Comparison of ENCODE assay signal across 17 cellular contexts in the genomic region with DNA sequence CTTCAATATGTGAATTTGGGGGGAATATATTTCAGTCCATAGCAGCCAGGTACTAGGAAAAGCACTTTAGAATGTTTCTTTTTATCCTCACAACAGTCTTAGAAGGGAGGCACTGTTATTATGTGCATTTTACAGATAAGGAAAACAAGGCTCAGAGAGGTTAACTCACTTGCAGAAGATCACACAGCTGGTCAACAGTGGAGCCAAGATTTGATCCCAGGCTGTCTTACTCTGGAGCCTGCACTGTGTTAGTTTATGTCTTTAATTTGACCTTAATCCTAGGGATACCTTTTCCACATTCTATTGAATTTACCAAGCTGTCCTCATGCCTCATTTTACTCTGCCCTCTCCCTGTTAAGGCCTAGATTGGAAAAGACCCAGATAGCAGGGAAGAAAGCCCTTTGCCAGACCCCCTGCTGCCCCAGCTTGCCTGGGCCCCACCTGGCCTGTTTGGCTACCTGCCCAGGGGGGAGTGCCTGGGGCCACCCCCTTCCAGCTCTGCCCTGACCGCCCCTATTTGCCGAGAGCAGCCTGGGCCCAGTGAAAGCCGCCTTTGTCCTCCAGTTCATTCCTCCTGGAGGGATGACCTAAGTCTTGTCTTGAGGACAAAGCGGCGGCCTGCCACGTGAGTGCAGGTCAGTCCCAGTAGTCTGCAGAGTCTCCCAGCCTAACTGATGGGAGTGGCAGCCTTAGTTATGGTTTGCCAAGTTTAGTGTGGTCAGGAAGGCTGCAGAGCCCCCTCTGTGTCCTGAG.
DNase-seq lines count a peak whose midpoint lies in the region; ATAC-seq and TF ChIP-seq lines count a peak whose summit lies in the region.
"Had no signal": no experiment of that assay in that cellular context is flagged by ENCODE, and none has a peak within 500 bp of the region (broad histone marks: within the 10 kb centered on the region; RNA-seq: fewer than 3 reads in every experiment).

No MANE protein-coding gene starts in this region.

- H3K4me3 Mint-ChIP-seq in MCF 10A (ENCODE audit: unreplicated experiment): no peak overlapping the region
- H3K4me3 Mint-ChIP-seq: activated CD4-positive, alpha-beta memory T cell treated with anti-CD3 and anti-CD28 coated beads, Interleukin-2, amount 10 ng/mL, durations not matched to agents 7 days and 5 days; CD8-positive, alpha-beta T cell; IgD-negative memory B cell; mesothelial cell of epicardium; type B pancreatic cell had no signal

- H3K4me3 ChIP-seq in breast epithelium (no peak overlapping the region), ascending aorta (no peak overlapping the region)

- no peaks in the 10 kb centered on the region for H3K4me1 ChIP-seq in breast epithelium
- H3K4me1 ChIP-seq in ascending aorta: peaks cover 43 to 89% of the 10 kb centered on the region in 2 donors

- H3K27me3 ChIP-seq in breast epithelium (no peaks in the 10 kb centered on the region), ascending aorta (no peaks in the 10 kb centered on the region)

- POLR2A ChIA-PET in MCF 10A (lab: Yijun Ruan, JAX): no interaction called here

- no peaks in the 10 kb centered on the region for H3K9me3 ChIP-seq in breast epithelium
- H3K9me3 ChIP-seq in ascending aorta: no peaks in the 10 kb centered on the region

- no peaks in the 10 kb centered on the region for H3K27me3 Mint-ChIP-seq in MCF 10A (ENCODE audit: insufficient read depth, unreplicated experiment)
- H3K27me3 Mint-ChIP-seq: activated CD4-positive, alpha-beta memory T cell treated with anti-CD3 and anti-CD28 coated beads, Interleukin-2, amount 10 ng/mL, durations not matched to agents 7 days and 5 days; type B pancreatic cell had no signal

- no TSS peak for BruUV-seq in MCF 10A (replicated peaks; lab: Mats Ljungman, UMichigan)

- no peak for TF ChIP-seq POLR2A in breast epithelium (IDR thresholded peaks at IDR 0.05)

- CTCF ChIA-PET in MCF 10A (lab: Yijun Ruan, JAX): interaction anchor here (0.6 kb wide), 2 partner anchors 25 to 114 kb away, joined by 3 read pairs; no protein-coding TSS in a partner anchor

- intact Hi-C loops in breast epithelium (cut with DNase I; ENCODE audit: low total_unique reads) (no loop called here), MCF 10A (cut with micrococcal nuclease) (no loop called here), ascending aorta (cut with DNase I) (loop anchor here (5.0 kb wide), 1 partner anchor 89 kb away; no protein-coding TSS in a partner anchor)

- H3K36me3 ChIP-seq in breast epithelium (no peaks in the 10 kb centered on the region), ascending aorta (peaks cover 0 to 7% of the 10 kb centered on the region in 2 donors)

- no peak overlapping the region for H3K27ac Mint-ChIP-seq in MCF 10A (ENCODE audit: low read depth, unreplicated experiment)
- H3K27ac Mint-ChIP-seq: activated CD4-positive, alpha-beta memory T cell treated with anti-CD3 and anti-CD28 coated beads, Interleukin-2, amount 10 ng/mL, durations not matched to agents 7 days and 5 days; CD8-positive, alpha-beta T cell; mesothelial cell of epicardium; type B pancreatic cell had no signal

- peaks cover 31% of the 10 kb centered on the region for H3K36me3 Mint-ChIP-seq in MCF 10A (ENCODE audit: insufficient read depth, unreplicated experiment)
- H3K36me3 Mint-ChIP-seq: CD8-positive, alpha-beta T cell; mesothelial cell of epicardium; type B pancreatic cell had no signal

- H3K4me1 Mint-ChIP-seq in MCF 10A (ENCODE audit: insufficient read depth, unreplicated experiment): no peaks in the 10 kb centered on the region
- H3K4me1 Mint-ChIP-seq: mesothelial cell of epicardium had no signal

- TF ChIP-seq CTCF in breast epithelium (IDR thresholded peaks at IDR 0.05) (no peak), MCF 10A (IDR thresholded peaks at IDR 0.05; ENCODE audit: unreplicated experiment) (no peak), ascending aorta (IDR thresholded peaks at IDR 0.05) (no peak), GM13976 (IDR thresholded peaks at IDR 0.05; ENCODE audit: borderline replicate concordance, control extremely low read depth, extremely low read depth, insufficient read depth, missing control alignments) (no peak)

- no peak for ATAC-seq in GM18502 (IDR thresholded peaks at IDR 0.05; ENCODE audit: poor library complexity, unreplicated experiment)
- ATAC-seq: CD8-positive, alpha-beta T cell had no signal

- H3K27ac ChIP-seq in breast epithelium (peak overlapping the region; percentile 62 to 71), ascending aorta (peak overlapping the region; percentile 91 to 96)

- in situ Hi-C loops in KBM-7 (cut with MboI; ENCODE audit: low pct_unique_long_range_greater_than_20kb, low sequenced_read_pairs) (no loop called here), GM13976 (cut with MboI; ENCODE audit: low sequenced_read_pairs, unreplicated experiment) (no loop called here)

- DNase-seq in breast epithelium (ENCODE audit: low spot score in 2 of 2) (peak in 1 of 2 donors; percentile 27), MCF 10A (ENCODE audit: unreplicated experiment) (no peak), ascending aorta (ENCODE audit: low spot score in 2 of 2) (no peak), medulla oblongata (ENCODE audit: extremely low spot score) (peak; percentile 66), KBM-7 (no peak), GM13976 (ENCODE audit: low spot score) (no peak), SIG-M5 (lab: John Stamatoyannopoulos, UW) (no peak)
- DNase-seq: activated CD4-positive, alpha-beta memory T cell treated with anti-CD3 and anti-CD28 coated beads, Interleukin-2, amount 10 ng/mL, durations not matched to agents 7 days and 5 days; CD8-positive, alpha-beta T cell; NCI-H1105; NCI-H226; stimulated activated CD4-positive, alpha-beta T cell treated with anti-CD3 and anti-CD28 coated beads, Interleukin-4, amount 100 ng/mL, for 1 hour; stimulated activated CD8-positive, alpha-beta memory T cell treated with anti-CD3 and anti-CD28 coated beads, Interleukin-4, amount 100 ng/mL, for 48 hours had no signal

- no peaks in the 10 kb centered on the region for H3K9me3 Mint-ChIP-seq in MCF 10A (ENCODE audit: unreplicated experiment)
- H3K9me3 Mint-ChIP-seq: activated CD4-positive, alpha-beta memory T cell treated with anti-CD3 and anti-CD28 coated beads, Interleukin-2, amount 10 ng/mL, durations not matched to agents 7 days and 5 days; CD8-positive, alpha-beta T cell; mesothelial cell of epicardium; type B pancreatic cell had no signal
